20 cellular contexts compared by ENCODE assay signal in the genomic region with DNA sequence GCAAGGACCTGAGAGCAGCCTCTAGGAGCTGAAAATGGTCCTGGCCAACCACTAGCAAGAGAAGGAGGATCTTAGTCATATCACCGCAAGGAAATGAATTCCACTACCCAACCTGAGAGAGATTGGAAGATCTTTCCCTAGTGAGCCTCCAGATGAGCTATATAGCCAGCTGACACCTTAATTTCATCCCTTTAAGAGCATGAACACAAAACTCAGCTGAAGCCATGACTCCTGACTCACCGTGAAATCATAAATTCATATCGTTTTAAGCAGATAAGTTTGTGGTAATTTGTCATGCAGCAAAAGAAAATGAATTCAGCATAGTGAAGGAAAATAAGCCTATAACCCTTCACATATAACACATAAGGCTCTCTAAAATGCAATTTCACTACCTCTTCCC. TPM values are rescaled to one million over a fixed set of nuclear protein-coding genes. Genes with fewer than 3 reads are reported as not detected.
DNase-seq lines count a peak whose midpoint lies in the region; ATAC-seq and TF ChIP-seq lines count a peak whose summit lies in the region.
"Had no signal": no experiment of that assay in that cellular context is flagged by ENCODE, and none has a peak within 500 bp of the region (broad histone marks: within the 10 kb centered on the region; RNA-seq: fewer than 3 reads in every experiment).

No MANE protein-coding gene starts in this region.

- no peaks in the 10 kb centered on the region for H4K20me1 ChIP-seq in mammary epithelial cell (ENCODE audit: insufficient read depth, low read length)

- no peaks in the 10 kb centered on the region for H3K27me3 ChIP-seq in mammary epithelial cell (ENCODE audit: insufficient read depth, low read length)
- H3K27me3 ChIP-seq in skeletal muscle satellite cell (ENCODE audit: control insufficient read depth, insufficient read depth, low read length), result no peaks in the 10 kb centered on the region
- H3K27me3 ChIP-seq: body of pancreas, neural progenitor cell had no signal

- H3K4me1 Mint-ChIP-seq in MCF 10A (ENCODE audit: insufficient read depth, unreplicated experiment) (peaks cover 10% of the 10 kb centered on the region), WTC11 (peaks cover 51% of the 10 kb centered on the region)
- H3K4me1 Mint-ChIP-seq in activated CD8-positive, alpha-beta T cell treated with anti-CD3 and anti-CD28 coated beads for 36 hours (ENCODE audit: low read depth), result peaks cover 29% of the 10 kb centered on the region
- H3K4me1 Mint-ChIP-seq: CD14-positive monocyte, neural progenitor cell had no signal

- H3K36me3 ChIP-seq in mammary epithelial cell (ENCODE audit: insufficient read depth, low read length) (peaks cover 3% of the 10 kb centered on the region), skeletal muscle satellite cell (ENCODE audit: insufficient read depth, low read length) (peaks cover 9% of the 10 kb centered on the region)
- H3K36me3 ChIP-seq: neural progenitor cell had no signal

- H3K9ac ChIP-seq in mammary epithelial cell (ENCODE audit: insufficient read depth, low read length), result no peak overlapping the region
- H3K9ac ChIP-seq in skeletal muscle satellite cell (ENCODE audit: low read depth, low read length), result no peak overlapping the region
- H3K9ac ChIP-seq: neural progenitor cell had no signal

- 67% methylated on average over 3 of the region's 3 CpGs for WGBS in mammary epithelial cell (ENCODE audit: low coverage, missing lambda C conversion rate)

- H3K4me3 Mint-ChIP-seq in MCF 10A (ENCODE audit: unreplicated experiment) (no peak overlapping the region), WTC11 (no peak overlapping the region)
- no peak overlapping the region for H3K4me3 Mint-ChIP-seq in activated CD8-positive, alpha-beta T cell treated with anti-CD3 and anti-CD28 coated beads for 36 hours
- H3K4me3 Mint-ChIP-seq: activated CD8-positive, alpha-beta memory T cell treated with anti-CD3 and anti-CD28 coated beads, Interleukin-2, amount 10 ng/mL, durations not matched to agents 7 days and 5 days; CD14-positive monocyte; mesothelial cell of epicardium; neural progenitor cell had no signal

- CTCF ChIA-PET in mammary epithelial cell (lab: Charles Lee; ENCODE audit: low non-redundant PET), result no interaction called here
- CTCF ChIA-PET in MCF 10A (lab: Yijun Ruan, JAX), result interaction anchor here (0.5 to 0.8 kb wide), 2 partner anchors 28 to 53 kb away, joined by 3 to 4 read pairs; no protein-coding TSS in a partner anchor
- CTCF ChIA-PET in WTC11 (lab: Charles Lee), result no interaction called here
- CTCF ChIA-PET in activated CD8-positive, alpha-beta T cell treated with anti-CD3 and anti-CD28 coated beads for 36 hours (lab: Charles Lee), result interaction anchor here (1.9 kb wide), 1 partner anchor 9 kb away, joined by 4 read pairs; no protein-coding TSS in a partner anchor

- H3K79me2 ChIP-seq in mammary epithelial cell (ENCODE audit: insufficient read depth, low read length), result peaks cover 87% of the 10 kb centered on the region

- H3K27ac Mint-ChIP-seq in MCF 10A (ENCODE audit: low read depth, unreplicated experiment), result no peak overlapping the region
- H3K27ac Mint-ChIP-seq in WTC11, result peak overlapping the region; percentile 17
- no peak overlapping the region for H3K27ac Mint-ChIP-seq in activated CD8-positive, alpha-beta T cell treated with anti-CD3 and anti-CD28 coated beads for 36 hours
- H3K27ac Mint-ChIP-seq: activated CD8-positive, alpha-beta memory T cell treated with anti-CD3 and anti-CD28 coated beads, Interleukin-2, amount 10 ng/mL, durations not matched to agents 7 days and 5 days; mesothelial cell of epicardium; neural progenitor cell had no signal

- H3K9me3 Mint-ChIP-seq in MCF 10A (ENCODE audit: unreplicated experiment) (no peaks in the 10 kb centered on the region), WTC11 (no peaks in the 10 kb centered on the region)
- H3K9me3 Mint-ChIP-seq in activated CD8-positive, alpha-beta T cell treated with anti-CD3 and anti-CD28 coated beads for 36 hours, result no peaks in the 10 kb centered on the region
- H3K9me3 Mint-ChIP-seq: CD14-positive monocyte, mesothelial cell of epicardium, neural progenitor cell had no signal

- no peaks in the 10 kb centered on the region for H3K9me3 ChIP-seq in mammary epithelial cell (replicated peaks; ENCODE audit: insufficient read depth, low read length)
- no peaks in the 10 kb centered on the region for H3K9me3 ChIP-seq in skeletal muscle satellite cell (replicated peaks; ENCODE audit: low read length)
- H3K9me3 ChIP-seq: body of pancreas had no signal

- DNase-seq in mammary epithelial cell, result peak; percentile 67
- DNase-seq in MCF 10A (ENCODE audit: unreplicated experiment), result no peak
- DNase-seq in WTC11 (ENCODE audit: low spot score), result no peak
- peak; percentile 60 for DNase-seq in fibroblast of mammary gland (ENCODE audit: low read depth)
- DNase-seq in activated CD8-positive, alpha-beta T cell treated with anti-CD3 and anti-CD28 coated beads for 36 hours, result no peak
- no peak for DNase-seq in activated T-cell treated with anti-CD3 and anti-CD28 coated beads, Interleukin-2, amount 50 U/mL, for 48 hours
- DNase-seq: activated CD4-positive, CD25-positive, alpha-beta regulatory T cell treated with anti-CD3 and anti-CD28 coated beads, Interleukin-2, amount 50 U/mL, for 72 hours; activated CD8-positive, alpha-beta memory T cell treated with anti-CD3 and anti-CD28 coated beads, Interleukin-2, amount 10 ng/mL, durations not matched to agents 7 days and 5 days; activated effector memory CD4-positive, alpha-beta T cell treated with anti-CD3 and anti-CD28 coated beads, Interleukin-2, amount 50 U/mL, for 16 hours; body of pancreas; dermis blood vessel endothelial cell; hypothalamus; NCI-H187 treated with DMSO at 0.1 percent for 48 hours; NCI-H510A; T-helper 9 cell had no signal

- ATAC-seq in WTC11 (no peak), GM21367 (IDR thresholded peaks at IDR 0.05; ENCODE audit: unreplicated experiment) (no peak)
- no peak for ATAC-seq in activated CD8-positive, alpha-beta T cell treated with anti-CD3 and anti-CD28 coated beads for 36 hours
- ATAC-seq: activated CD8-positive, alpha-beta memory T cell treated with anti-CD3 and anti-CD28 coated beads, Interleukin-2, amount 10 ng/mL, durations not matched to agents 7 days and 5 days; body of pancreas had no signal

- no peak overlapping the region for H2AFZ ChIP-seq in mammary epithelial cell (ENCODE audit: low read depth, low read length)
- H2AFZ ChIP-seq: neural progenitor cell had no signal

- BruUV-seq in mammary epithelial cell (replicated peaks; lab: Mats Ljungman, UMichigan), result no TSS peak
- no TSS peak for BruUV-seq in MCF 10A (replicated peaks; lab: Mats Ljungman, UMichigan)

- no peak overlapping the region for H3K27ac ChIP-seq in mammary epithelial cell (ENCODE audit: insufficient read depth, low read depth, low read length)
- H3K27ac ChIP-seq: body of pancreas, neural progenitor cell had no signal

- H3K4me2 ChIP-seq in mammary epithelial cell (ENCODE audit: insufficient read depth, low read depth, low read length) (no peak overlapping the region), skeletal muscle satellite cell (ENCODE audit: low read length) (peak overlapping the region; percentile 62)
- H3K4me2 ChIP-seq: neural progenitor cell had no signal

- in situ Hi-C loops in mammary epithelial cell (cut with MboI; ENCODE audit: low sequenced_read_pairs in 2 of 2), result no loop called here

- dilution Hi-C loops in mammary epithelial cell (cut with HindIII; ENCODE audit: low sequenced_read_pairs), result no loop called here

- peaks cover 7% of the 10 kb centered on the region for H3K4me1 ChIP-seq in mammary epithelial cell (ENCODE audit: insufficient read depth, low read length)
- H3K4me1 ChIP-seq in skeletal muscle satellite cell (ENCODE audit: control insufficient read depth, insufficient read depth, low read length), result peaks cover 36% of the 10 kb centered on the region
- H3K4me1 ChIP-seq: body of pancreas had no signal

- H3K36me3 Mint-ChIP-seq in MCF 10A (ENCODE audit: insufficient read depth, unreplicated experiment) (peaks cover 5% of the 10 kb centered on the region), WTC11 (no peaks in the 10 kb centered on the region)
- peaks cover 15% of the 10 kb centered on the region for H3K36me3 Mint-ChIP-seq in activated CD8-positive, alpha-beta T cell treated with anti-CD3 and anti-CD28 coated beads for 36 hours (ENCODE audit: low read depth)
- H3K36me3 Mint-ChIP-seq: neural progenitor cell had no signal

- POLR2A ChIA-PET in MCF 10A (lab: Yijun Ruan, JAX), result interaction anchor here (1.1 kb wide), 1 partner anchor 10 kb away, joined by 3 read pairs; no protein-coding TSS in a partner anchor
- POLR2A ChIA-PET in WTC11 (lab: Charles Lee), result interaction anchor here (0.5 kb wide), 1 partner anchor 315 kb away, joined by 4 read pairs; no protein-coding TSS in a partner anchor
- POLR2A ChIA-PET in activated CD8-positive, alpha-beta T cell treated with anti-CD3 and anti-CD28 coated beads for 36 hours (lab: Charles Lee), result no interaction called here

- intact Hi-C loops in mammary epithelial cell (cut with micrococcal nuclease), result no loop called here
- intact Hi-C loops in MCF 10A (cut with micrococcal nuclease), result no loop called here
- intact Hi-C loops in activated CD8-positive, alpha-beta T cell treated with anti-CD3 and anti-CD28 coated beads for 36 hours (cut with micrococcal nuclease), result no loop called here

- TF ChIP-seq CTCF in mammary epithelial cell (conservative IDR thresholded peaks at IDR 0.05 in 1 of 2, IDR thresholded peaks at IDR 0.05 in 1 of 2; ENCODE audit: extremely low read depth in 1 of 2, insufficient read depth in 1 of 2, low read depth in 1 of 2, low read length in 2 of 2), result no peak
- no peak for TF ChIP-seq CTCF in MCF 10A (IDR thresholded peaks at IDR 0.05; ENCODE audit: unreplicated experiment)
- no peak for TF ChIP-seq CTCF in WTC11 (IDR thresholded peaks at IDR 0.05)
- no peak for TF ChIP-seq CTCF in fibroblast of mammary gland (conservative IDR thresholded peaks at IDR 0.05; ENCODE audit: control insufficient read depth, insufficient read depth, low read depth, low read length)
- TF ChIP-seq CTCF in activated CD8-positive, alpha-beta T cell treated with anti-CD3 and anti-CD28 coated beads for 36 hours (IDR thresholded peaks at IDR 0.05), result no peak

- H3K27me3 Mint-ChIP-seq in MCF 10A (ENCODE audit: insufficient read depth, unreplicated experiment), result no peaks in the 10 kb centered on the region
- no peaks in the 10 kb centered on the region for H3K27me3 Mint-ChIP-seq in WTC11 (ENCODE audit: low read depth)
- no peaks in the 10 kb centered on the region for H3K27me3 Mint-ChIP-seq in activated CD8-positive, alpha-beta T cell treated with anti-CD3 and anti-CD28 coated beads for 36 hours
- H3K27me3 Mint-ChIP-seq: activated CD8-positive, alpha-beta memory T cell treated with anti-CD3 and anti-CD28 coated beads, Interleukin-2, amount 10 ng/mL, durations not matched to agents 7 days and 5 days had no signal

- no peak overlapping the region for H3K4me3 ChIP-seq in mammary epithelial cell (replicated peaks in 1 of 3; ENCODE audit: insufficient read depth in 1 of 3, low read depth in 2 of 3, low read length in 3 of 3)
- no peak overlapping the region for H3K4me3 ChIP-seq in fibroblast of mammary gland (ENCODE audit: control insufficient read depth, low read depth, low read length)
- no peak overlapping the region for H3K4me3 ChIP-seq in skeletal muscle satellite cell (ENCODE audit: low read length)
- H3K4me3 ChIP-seq: body of pancreas, neural progenitor cell had no signal

RNA-seq across cellular contexts. Expression of a gene that starts 23.5 kb away (rescaled TPM):
- total RNA-seq in mammary epithelial cell, result 100 to 1,000 TPM in 1 of 2 donors, 10 to 100 TPM in 1; 81.4 to 104 TPM
- 97.6 TPM for polyA plus RNA-seq in mammary epithelial cell
- polyA minus RNA-seq in mammary epithelial cell, result 147 TPM
- 74.9 and 111 TPM in 2 replicates for total RNA-seq in MCF 10A (2022)
- total RNA-seq in WTC11 (2021), result 102 to 115 TPM (median 111 TPM) in 3 replicates
- 87.4 and 87.7 TPM in 2 replicates for total RNA-seq in skeletal muscle satellite cell (2012; rRNA removed)
- total RNA-seq in activated CD8-positive, alpha-beta T cell treated with anti-CD3 and anti-CD28 coated beads for 36 hours, result 10 to 100 TPM; 58.8 to 62.4 TPM

Comparison
In these comparisons a context has a peak if more than half of its experiments do, and no peak if none do; other contexts are left out.
1. DNase-seq: peak in mammary epithelial cell (single experiment) and fibroblast of mammary gland (single experiment); none in MCF 10A (single experiment), WTC11 (single experiment), activated CD8-positive, alpha-beta T cell treated with anti-CD3 and anti-CD28 coated beads for 36 hours (single experiment) and activated T-cell treated with anti-CD3 and anti-CD28 coated beads, Interleukin-2, amount 50 U/mL, for 48 hours (0 of 2).
2. CTCF ChIA-PET loops: an anchor here in MCF 10A (0.5 to 0.8 kb wide) and activated CD8-positive, alpha-beta T cell treated with anti-CD3 and anti-CD28 coated beads for 36 hours (1.9 kb wide); none called in mammary epithelial cell and WTC11.